In the genomic region with DNA sequence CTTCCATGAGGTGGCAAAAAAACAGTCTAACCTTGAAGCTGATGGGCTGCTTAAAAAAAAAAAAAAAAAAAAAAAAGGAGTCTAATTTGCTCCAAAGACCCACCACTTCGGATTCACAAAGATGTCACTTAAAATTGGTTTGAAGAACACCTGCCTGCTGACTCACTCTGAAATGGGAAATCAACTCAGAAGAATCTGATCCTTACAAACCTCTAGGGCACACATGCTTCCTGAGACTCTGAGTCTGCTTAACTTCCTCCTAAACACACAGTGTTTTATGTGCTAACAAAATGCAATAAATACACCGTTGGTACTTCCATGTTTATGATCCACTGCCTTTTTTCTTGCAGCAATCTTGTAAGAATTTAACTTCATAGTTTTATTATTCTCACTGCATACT, we compare ENCODE assay signal across 24 cellular contexts.
DNase-seq lines count a peak whose midpoint lies in the region; ATAC-seq and TF ChIP-seq lines count a peak whose summit lies in the region.
"Had no signal": no experiment of that assay in that cellular context is flagged by ENCODE, and none has a peak within 500 bp of the region (broad histone marks: within the 10 kb centered on the region; RNA-seq: fewer than 3 reads in every experiment).

No MANE protein-coding gene starts in this region.

- no peak overlapping the region for H3K4me3 Mint-ChIP-seq in endothelial cell (ENCODE audit: unreplicated experiment)
- H3K4me3 Mint-ChIP-seq: activated B cell treated with CpG ODN at 0.5 μM for 24 hours; activated CD4-positive, alpha-beta memory T cell treated with anti-CD3 and anti-CD28 coated beads for 36 hours; nephron; T-helper 1 cell treated with Interleukin-12 subunit alpha and Interleukin-12 subunit beta and Interleukin-4 antibody, amounts not matched to agents 30 μg/mL and 1 μg/mL, for 36 hours had no signal

- no peaks in the 10 kb centered on the region for H3K9me3 Mint-ChIP-seq in endothelial cell (ENCODE audit: unreplicated experiment)
- H3K9me3 Mint-ChIP-seq: activated B cell treated with CpG ODN at 0.5 μM for 24 hours; activated CD4-positive, alpha-beta memory T cell treated with anti-CD3 and anti-CD28 coated beads for 36 hours had no signal

- ATAC-seq in sciatic nerve (peak; percentile 48), HG03095 (IDR thresholded peaks at IDR 0.05; ENCODE audit: unreplicated experiment) (no peak)
- ATAC-seq: HCT116, left colon had no signal

- DNase-seq in NCI-H2171 treated with DMSO at 0.1 percent for 48 hours (lab: John Stamatoyannopoulos, UW), result peak; percentile 3
- DNase-seq in NCI-H2171 (lab: John Stamatoyannopoulos, UW), result no peak
- peak; percentile 5 for DNase-seq in RPMI7951 (ENCODE audit: low read depth)
- DNase-seq in endothelial cell (ENCODE audit: low spot score), result no peak
- no peak for DNase-seq in sciatic nerve (ENCODE audit: low spot score)
- DNase-seq in activated gamma-delta T cell treated with Interleukin-2 at 50 U/mL for 16 hours, result no peak
- no peak for DNase-seq in HUDEP-2 (lab: John Stamatoyannopoulos, UW; ENCODE audit: unreplicated experiment in 76 of 76)
- DNase-seq: activated B cell treated with CpG ODN at 0.5 μM for 24 hours; activated CD4-positive, alpha-beta memory T cell treated with anti-CD3 and anti-CD28 coated beads for 36 hours; activated naive CD4-positive, alpha-beta T cell treated with Interleukin-2 at 50 U/mL for 16 hours; aorta; Calu3; EL; esophagus squamous epithelium; left colon; midbrain; NCI-H187 treated with DMSO at 0.1 percent for 48 hours; pancreas; right lobe of liver; Right ventricle myocardium superior had no signal

- peaks cover 22% of the 10 kb centered on the region for H3K4me1 Mint-ChIP-seq in endothelial cell (ENCODE audit: unreplicated experiment)
- H3K4me1 Mint-ChIP-seq: activated B cell treated with CpG ODN at 0.5 μM for 24 hours had no signal

- H3K36me3 Mint-ChIP-seq in endothelial cell (ENCODE audit: low read depth, unreplicated experiment), result peaks cover 2% of the 10 kb centered on the region
- H3K36me3 Mint-ChIP-seq: activated CD4-positive, alpha-beta memory T cell treated with anti-CD3 and anti-CD28 coated beads for 36 hours had no signal

- intact Hi-C loops in sciatic nerve (cut with DNase I), result no loop called here

- H3K27me3 Mint-ChIP-seq in endothelial cell (ENCODE audit: unreplicated experiment), result peaks cover 2% of the 10 kb centered on the region
- H3K27me3 Mint-ChIP-seq: activated B cell treated with CpG ODN at 0.5 μM for 24 hours had no signal

- H3K27ac Mint-ChIP-seq in endothelial cell (ENCODE audit: unreplicated experiment), result peak overlapping the region; percentile 8
- H3K27ac Mint-ChIP-seq: activated B cell treated with CpG ODN at 0.5 μM for 24 hours; activated CD4-positive, alpha-beta memory T cell treated with anti-CD3 and anti-CD28 coated beads for 36 hours; T-helper 1 cell treated with Interleukin-12 subunit alpha and Interleukin-12 subunit beta and Interleukin-4 antibody, amounts not matched to agents 30 μg/mL and 1 μg/mL, for 36 hours had no signal

- no peak for TF ChIP-seq CTCF in endothelial cell (IDR thresholded peaks at IDR 0.05; ENCODE audit: unreplicated experiment)

Comparison
In these comparisons a context has a peak if more than half of its experiments do, and no peak if none do; other contexts are left out.
1. DNase-seq: peak in NCI-H2171 treated with DMSO at 0.1 percent for 48 hours (single experiment) and RPMI7951 (single experiment); none in NCI-H2171 (single experiment), endothelial cell (single experiment), sciatic nerve (single experiment), activated gamma-delta T cell treated with Interleukin-2 at 50 U/mL for 16 hours (single experiment) and HUDEP-2 (0 of 76).